Comparison of ENCODE assay signal across 37 cellular contexts in the genomic region with DNA sequence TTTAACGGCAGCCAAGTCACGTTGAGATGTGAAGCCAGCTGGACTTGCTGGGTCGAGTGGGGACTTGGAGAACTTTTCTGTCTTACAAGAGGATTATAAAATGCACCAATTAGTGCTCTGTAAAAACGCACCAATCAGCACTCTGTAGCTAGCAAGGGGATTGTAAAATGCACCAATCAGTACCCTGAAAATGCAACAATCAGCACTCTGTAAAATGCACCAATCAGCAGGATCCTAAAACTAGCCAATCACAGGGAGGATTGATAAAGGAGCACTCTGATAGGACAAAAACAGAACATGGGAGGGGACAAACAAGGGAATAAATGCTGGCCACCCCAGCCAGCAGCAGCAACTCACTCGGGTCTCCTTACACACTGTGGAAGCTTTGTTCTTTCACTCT.
DNase-seq lines count a peak whose midpoint lies in the region; ATAC-seq, FAIRE-seq and TF ChIP-seq lines count a peak whose summit lies in the region.
"Had no signal": no experiment of that assay in that cellular context is flagged by ENCODE, and none has a peak within 500 bp of the region (broad histone marks: within the 10 kb centered on the region; RNA-seq: fewer than 3 reads in every experiment).

No MANE protein-coding gene starts in this region.

- no peak overlapping the region for H2BK20ac ChIP-seq in IMR-90 (ENCODE audit: low read depth, low read length)

- intact Hi-C loops in IMR-90 (cut with micrococcal nuclease) = no loop called here
- intact Hi-C loops in HepG2 (cut with micrococcal nuclease; ENCODE audit: unreplicated experiment) = no loop called here
- intact Hi-C loops in vagina (cut with DNase I) = no loop called here

- H3K36me3 Mint-ChIP-seq in neural progenitor cell = peaks cover 1% of the 10 kb centered on the region
- H3K36me3 Mint-ChIP-seq: CD14-positive monocyte; CD4-positive, alpha-beta memory T cell; CD4-positive, CD25-positive, alpha-beta regulatory T cell; CD8-positive, alpha-beta memory T cell; CD8-positive, alpha-beta T cell had no signal

- DNase-seq in IMR-90 = no peak
- peak; percentile 28 for DNase-seq in NAMALWA (ENCODE audit: low spot score)
- no peak for DNase-seq in left lobe of liver (ENCODE audit: low spot score)
- DNase-seq in HepG2 (ENCODE audit: low spot score) = no peak
- no peak for DNase-seq in neural progenitor cell (ENCODE audit: low spot score)
- no peak for DNase-seq in vagina (ENCODE audit: extremely low spot score in 2 of 2)
- DNase-seq in activated effector memory CD4-positive, alpha-beta T cell treated with anti-CD3 and anti-CD28 coated beads, Interleukin-2, amount 50 U/mL, for 16 hours = no peak
- DNase-seq in activated CD4-positive, alpha-beta T cell treated with anti-CD3 and anti-CD28 coated beads, Interleukin-2, amount 50 U/mL, for 48 hours = no peak
- DNase-seq: 8988T; ACHN; AML-193; BE2C; C1 segment of cervical spinal cord; Caco-2; Calu3; CD4-positive, alpha-beta memory T cell; CD4-positive, alpha-beta T cell; CD4-positive, CD25-positive, alpha-beta regulatory T cell; CD8-positive, alpha-beta memory T cell; CD8-positive, alpha-beta T cell; COR-L47; DMS 273 treated with DMSO at 0.1 percent for 48 hours; DMS153; DMS53; DMS79; DMS79 treated with DMSO at 0.1 percent for 48 hours; DND-41; EL had no signal

- H2BK15ac ChIP-seq in IMR-90 (ENCODE audit: low read depth, low read length) = no peak overlapping the region

- no TSS peak for BruUV-seq in IMR-90 (replicated peaks; lab: Mats Ljungman, UMichigan)
- no TSS peak for BruUV-seq in HepG2 (replicated peaks; lab: Mats Ljungman, UMichigan)

- H3K27me3 Mint-ChIP-seq in neural progenitor cell (ENCODE audit: insufficient read depth, low read depth) = peaks cover 6% of the 10 kb centered on the region
- H3K27me3 Mint-ChIP-seq: B cell; CD4-positive, alpha-beta memory T cell; CD4-positive, alpha-beta T cell; CD4-positive, CD25-positive, alpha-beta regulatory T cell; CD8-positive, alpha-beta memory T cell had no signal

- H3K4me3 Mint-ChIP-seq in neural progenitor cell = no peak overlapping the region
- H3K4me3 Mint-ChIP-seq: B cell; CD14-positive monocyte; CD4-positive, alpha-beta memory T cell; CD4-positive, alpha-beta T cell; CD4-positive, CD25-positive, alpha-beta regulatory T cell; CD8-positive, alpha-beta memory T cell; CD8-positive, alpha-beta T cell had no signal

- H3K79me2 ChIP-seq in HepG2 (ENCODE audit: insufficient read depth, low read length) = no peaks in the 10 kb centered on the region
- no peaks in the 10 kb centered on the region for H3K79me2 ChIP-seq in neural progenitor cell (ENCODE audit: low read depth)

- H2BK5ac ChIP-seq in IMR-90 (ENCODE audit: low read depth, low read length, poor library complexity, severe bottlenecking) = no peak overlapping the region

- H3K9ac ChIP-seq in IMR-90 (ENCODE audit: low read depth, low read length) (no peak overlapping the region), HepG2 (ENCODE audit: insufficient read depth, low read depth, low read length) (no peak overlapping the region), neural progenitor cell (no peak overlapping the region)
- H3K9ac ChIP-seq: BLaER1; BLaER1 treated with 17β-estradiol and CSF1 and Interleukin-3, amounts not matched to agents 10 nM and 100 nM had no signal

- no peak overlapping the region for H3K4me3 ChIP-seq in IMR-90 (ENCODE audit: insufficient read depth, low read depth, low read length)
- no peak overlapping the region for H3K4me3 ChIP-seq in HepG2 (replicated peaks in 1 of 3; ENCODE audit: insufficient read depth in 1 of 3, low read depth in 2 of 3, low read length in 3 of 3)
- H3K4me3 ChIP-seq in neural progenitor cell = no peak overlapping the region
- H3K4me3 ChIP-seq in vagina = no peak overlapping the region
- H3K4me3 ChIP-seq: A549; BLaER1; BLaER1 treated with 17β-estradiol and CSF1 and Interleukin-3, amounts not matched to agents 10 nM and 100 nM had no signal

- H3K27ac Mint-ChIP-seq in neural progenitor cell = no peak overlapping the region
- H3K27ac Mint-ChIP-seq: B cell; CD14-positive monocyte; CD4-positive, alpha-beta memory T cell; CD4-positive, alpha-beta T cell; CD4-positive, CD25-positive, alpha-beta regulatory T cell; CD8-positive, alpha-beta T cell had no signal

- CTCF ChIA-PET in IMR-90 (lab: Yijun Ruan, JAX) = no interaction called here
- CTCF ChIA-PET in HepG2 (lab: Yijun Ruan, JAX; ENCODE audit: low intra/inter-chr PET ratio, low total read pairs) = no interaction called here

- H3K79me1 ChIP-seq in IMR-90 (ENCODE audit: low read depth in 1 of 2, low read length in 2 of 2) = no peaks in the 10 kb centered on the region

- no peak overlapping the region for H3K23ac ChIP-seq in IMR-90 (ENCODE audit: low read depth, low read length)

- H2BK120ac ChIP-seq in IMR-90 (ENCODE audit: low read depth, low read length) = no peak overlapping the region

- H2AFZ ChIP-seq in IMR-90 (replicated peaks; ENCODE audit: low read length, poor library complexity) (no peak overlapping the region), HepG2 (ENCODE audit: low read length) (no peak overlapping the region), neural progenitor cell (replicated peaks) (no peak overlapping the region)

- H4K91ac ChIP-seq in IMR-90 (ENCODE audit: insufficient read depth, low read depth, low read length) = no peak overlapping the region

- H3K27me3 ChIP-seq in IMR-90 (ENCODE audit: control insufficient read depth, insufficient read depth, low read length) (no peaks in the 10 kb centered on the region), HepG2 (ENCODE audit: control insufficient read depth in 1 of 2, insufficient read depth in 2 of 2, low read length in 2 of 2) (0 out of 5 replicates have a peak, but pooled peaks cover 0 to 1% of the 10 kb centered on the region in 2 experiments), neural progenitor cell (no peaks in the 10 kb centered on the region), vagina (no peaks in the 10 kb centered on the region)
- H3K27me3 ChIP-seq: BE2C; BLaER1; BLaER1 treated with 17β-estradiol and CSF1 and Interleukin-3, amounts not matched to agents 10 nM and 100 nM had no signal

- no peaks in the 10 kb centered on the region for H3K4me1 ChIP-seq in IMR-90 (ENCODE audit: control insufficient read depth, insufficient read depth, low read length)
- H3K4me1 ChIP-seq in HepG2 (ENCODE audit: insufficient read depth, low read length) = no peaks in the 10 kb centered on the region
- H3K4me1 ChIP-seq in neural progenitor cell = no peaks in the 10 kb centered on the region
- no peaks in the 10 kb centered on the region for H3K4me1 ChIP-seq in vagina
- H3K4me1 ChIP-seq: A549; BE2C; BLaER1; BLaER1 treated with 17β-estradiol and CSF1 and Interleukin-3, amounts not matched to agents 10 nM and 100 nM; Caco-2 had no signal

- H3K9me1 ChIP-seq in IMR-90 (ENCODE audit: insufficient read depth, low read length) = no peaks in the 10 kb centered on the region

- in situ Hi-C loops in IMR-90 (cut with MboI; ENCODE audit: low sequenced_read_pairs) (no loop called here), HepG2 (cut with HindIII; ENCODE audit: extremely low pct_ligation_motif_present, low pct_unique_long_range_greater_than_20kb) (no loop called here)

- POLR2A ChIA-PET in IMR-90 (lab: Charles Lee; ENCODE audit: unreplicated experiment) (no interaction called here), HepG2 (lab: Yijun Ruan, JAX) (no interaction called here)

- no peak overlapping the region for H2AK9ac ChIP-seq in IMR-90 (replicated peaks; ENCODE audit: low read depth, low read length, poor library complexity)

- H3K27ac ChIP-seq in IMR-90 (ENCODE audit: insufficient read depth, low read length) (no peak overlapping the region), HepG2 (ENCODE audit: extremely low read length, insufficient read depth, low read length) (no peak overlapping the region), neural progenitor cell (no peak overlapping the region), vagina (no peak overlapping the region)
- H3K27ac ChIP-seq: 22Rv1; A549; BLaER1; BLaER1 treated with 17β-estradiol and CSF1 and Interleukin-3, amounts not matched to agents 10 nM and 100 nM; C4-2B had no signal

- H3K9me3 ChIP-seq in IMR-90 (ENCODE audit: control insufficient read depth, insufficient read depth, low read length) (no peaks in the 10 kb centered on the region; the same call in 1 of the 2 replicates), HepG2 (ENCODE audit: low read length) (no peaks in the 10 kb centered on the region), neural progenitor cell (ENCODE audit: low read depth) (no peaks in the 10 kb centered on the region), vagina (no peaks in the 10 kb centered on the region)
- H3K9me3 ChIP-seq: A549, BE2C had no signal

- no peak for TF ChIP-seq RAD21 in IMR-90 (IDR thresholded peaks at IDR 0.05; ENCODE audit: low read length)
- no peak for TF ChIP-seq RAD21 in HepG2 (CRISPR knock-in tag; IDR thresholded peaks at IDR 0.05)

- H2AK5ac ChIP-seq in IMR-90 (ENCODE audit: low read depth, low read length) = no peak overlapping the region

- H3K56ac ChIP-seq in IMR-90 (ENCODE audit: extremely low read depth, insufficient read depth, low read length) = no peak overlapping the region

- WGBS in IMR-90 (ENCODE audit: extremely low coverage in 2 of 2, insufficient read length in 1 of 2), 2 experiments = 80% methylated on average over 1 of the region's 5 CpGs; no CpG with 5 or more reads in 1 of the 2 experiments
- WGBS in HepG2 (ENCODE audit: low lambda C conversion rate) = 35% methylated on average over 5 of the region's 5 CpGs

- TF ChIP-seq CTCF in IMR-90 (conservative IDR thresholded peaks at IDR 0.05; ENCODE audit: low read depth, low read length) (no peak), HepG2 (CRISPR knock-in tag; IDR thresholded peaks at IDR 0.05) (no peak), neural progenitor cell (IDR thresholded peaks at IDR 0.05) (no peak), vagina (IDR thresholded peaks at IDR 0.05) (no peak)

- H4K5ac ChIP-seq in IMR-90 (ENCODE audit: low read depth, low read length) = no peak overlapping the region

- H3K36me3 ChIP-seq in IMR-90 (ENCODE audit: control insufficient read depth, insufficient read depth, low read length) (no peaks in the 10 kb centered on the region), HepG2 (replicated peaks in 1 of 2; ENCODE audit: control insufficient read depth in 1 of 2, insufficient read depth in 2 of 2, low read length in 2 of 2) (no peaks in the 10 kb centered on the region), neural progenitor cell (no peaks in the 10 kb centered on the region), vagina (no peaks in the 10 kb centered on the region)
- H3K36me3 ChIP-seq: BE2C; BLaER1; BLaER1 treated with 17β-estradiol and CSF1 and Interleukin-3, amounts not matched to agents 10 nM and 100 nM had no signal

- H3K4me1 Mint-ChIP-seq in neural progenitor cell = no peaks in the 10 kb centered on the region
- H3K4me1 Mint-ChIP-seq: B cell; CD14-positive monocyte; CD4-positive, alpha-beta memory T cell; CD4-positive, CD25-positive, alpha-beta regulatory T cell; CD8-positive, alpha-beta memory T cell had no signal

- no peaks in the 10 kb centered on the region for H3F3A ChIP-seq in neural progenitor cell (ENCODE audit: low read depth)

- ATAC-seq in IMR-90 (ENCODE audit: low read depth) (no peak), left lobe of liver (peak; percentile 3), HepG2 (no peak)
- ATAC-seq: A549; CD8-positive, alpha-beta T cell had no signal

- H3K4ac ChIP-seq in IMR-90 (ENCODE audit: low read depth, low read length) = no peak overlapping the region

- H3K18ac ChIP-seq in IMR-90 (ENCODE audit: low read depth, low read length) = no peak overlapping the region

- TF ChIP-seq POLR2A in IMR-90 (IDR thresholded peaks at IDR 0.05; ENCODE audit: low read depth, low read length) (no peak), HepG2 (IDR thresholded peaks at IDR 0.05; ENCODE audit: insufficient read depth in 1 of 2, low read depth in 2 of 2, low read length in 2 of 2) (no peak), vagina (IDR thresholded peaks at IDR 0.05) (no peak)

- TF ChIP-seq EP300 in HepG2 (IDR thresholded peaks at IDR 0.05; ENCODE audit: low read depth in 2 of 2, low read length in 2 of 2) (no peak), HepG2 (CRISPR knock-in tag; IDR thresholded peaks at IDR 0.05; ENCODE audit: borderline replicate concordance) (no peak)

- no peak overlapping the region for H3K4me2 ChIP-seq in IMR-90 (ENCODE audit: low read depth, low read length)
- H3K4me2 ChIP-seq in HepG2 (ENCODE audit: low read depth, low read length) = no peak overlapping the region
- H3K4me2 ChIP-seq in neural progenitor cell = no peak overlapping the region
- H3K4me2 ChIP-seq: A549; BLaER1; BLaER1 treated with 17β-estradiol and CSF1 and Interleukin-3, amounts not matched to agents 10 nM and 100 nM had no signal

- H4K20me1 ChIP-seq in IMR-90 (ENCODE audit: insufficient read depth, low read length) = no peaks in the 10 kb centered on the region
- H4K20me1 ChIP-seq in HepG2 (ENCODE audit: insufficient read depth, low read length) = no peaks in the 10 kb centered on the region
- no peaks in the 10 kb centered on the region for H4K20me1 ChIP-seq in neural progenitor cell (ENCODE audit: low read depth)
- H4K20me1 ChIP-seq: BLaER1; BLaER1 treated with 17β-estradiol and CSF1 and Interleukin-3, amounts not matched to agents 10 nM and 100 nM had no signal

- dilution Hi-C loops in IMR-90 (cut with HindIII; ENCODE audit: low sequenced_read_pairs, unreplicated experiment) = no loop called here

- H4K8ac ChIP-seq in IMR-90 (ENCODE audit: low read depth in 2 of 2, low read length in 2 of 2) = no peak overlapping the region

- no peak for FAIRE-seq in HepG2 (lab: Jason Lieb, UNC)
- FAIRE-seq: A204.1, A549, D721Med had no signal

- H3K14ac ChIP-seq in IMR-90 (replicated peaks; ENCODE audit: low read depth, low read length) = no peak overlapping the region

- H3K9me3 Mint-ChIP-seq in neural progenitor cell = peaks cover 3% of the 10 kb centered on the region
